Comparison of ENCODE assay signal across 8 cellular contexts in the genomic region with DNA sequence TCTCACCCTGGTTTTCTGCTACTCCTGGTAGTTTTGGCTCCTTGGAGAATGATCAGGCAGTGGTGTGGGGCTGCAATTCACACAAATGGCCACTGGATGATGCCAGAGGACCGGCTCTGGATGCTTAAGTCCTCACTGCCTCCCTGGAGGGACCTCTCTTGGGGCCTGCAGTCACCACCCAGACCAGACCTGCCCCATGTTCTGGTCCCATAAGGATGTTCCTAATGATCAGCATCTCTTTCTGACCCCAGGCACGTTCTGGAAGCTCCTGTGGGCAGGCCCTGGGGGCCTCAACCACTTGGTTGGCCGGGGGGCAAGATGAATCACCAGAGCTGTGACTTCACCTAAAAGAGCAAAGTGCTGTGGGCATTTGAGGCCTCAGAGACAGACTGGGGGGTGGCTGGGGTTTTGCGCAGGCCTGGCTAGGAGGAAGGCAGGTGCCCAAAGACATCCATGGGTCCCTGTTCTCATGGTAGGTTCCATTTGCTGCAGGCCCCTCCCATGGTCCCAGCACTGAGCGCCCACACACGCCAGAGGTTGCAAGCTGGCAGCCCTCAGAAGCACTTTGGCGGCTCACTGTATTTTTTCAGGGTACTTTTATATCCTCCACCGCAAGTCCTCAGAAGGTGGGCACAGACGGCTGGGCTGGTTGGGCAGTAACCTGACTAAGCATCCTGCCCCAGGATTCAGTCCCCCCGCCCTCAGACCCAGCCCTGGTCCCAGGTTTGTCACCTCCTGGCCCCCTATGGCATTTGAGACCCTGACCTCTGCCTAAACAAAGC. TPM values are rescaled to one million over a fixed set of nuclear protein-coding genes. Genes with fewer than 3 reads are reported as not detected.
DNase-seq lines count a peak whose midpoint lies in the region; ATAC-seq and TF ChIP-seq lines count a peak whose summit lies in the region.

No MANE protein-coding gene starts in this region.

- peak; percentile 100 for TF ChIP-seq CTCF in GM06990 (IDR thresholded peaks at IDR 0.05; ENCODE audit: insufficient read depth, low read length, poor library complexity, severe bottlenecking)
- TF ChIP-seq CTCF in upper lobe of right lung (IDR thresholded peaks at IDR 0.05), result peak; percentile 100

- H3K27ac ChIP-seq in upper lobe of right lung, result no peak overlapping the region

- H3K36me3 ChIP-seq in GM06990 (ENCODE audit: control insufficient read depth, insufficient read depth, low read length) (no peaks in the 10 kb centered on the region), upper lobe of right lung (no peaks in the 10 kb centered on the region)

- no peaks in the 10 kb centered on the region for H3K27me3 ChIP-seq in GM06990 (replicated peaks; ENCODE audit: control insufficient read depth, insufficient read depth, low read length)
- no peaks in the 10 kb centered on the region for H3K27me3 ChIP-seq in upper lobe of right lung

- peaks cover 5% of the 10 kb centered on the region for H3K4me1 ChIP-seq in upper lobe of right lung

- intact Hi-C loops in head of caudate nucleus (cut with DNase I), result loop anchor here (5.0 kb wide), 1 partner anchor 216 kb away; no protein-coding TSS in a partner anchor
- intact Hi-C loops in upper lobe of right lung (cut with DNase I), result loop anchor here (5.0 kb wide), 2 partner anchors 136 to 286 kb away; no protein-coding TSS in a partner anchor

- H3K4me3 ChIP-seq in GM06990 (replicated peaks; ENCODE audit: low read depth, low read length), result no peak overlapping the region
- no peak overlapping the region for H3K4me3 ChIP-seq in upper lobe of right lung

- H3K27ac Mint-ChIP-seq in activated naive CD4-positive, alpha-beta T cell treated with anti-CD3 and anti-CD28 coated beads, Interleukin-2, amount 50 U/mL, for 72 hours, result peak overlapping the region; percentile 12 to 48

- no peak for DNase-seq in GM06990 (ENCODE audit: extremely low read depth, insufficient read length)
- DNase-seq in NCI-H1048 (lab: John Stamatoyannopoulos, UW), result peak; percentile 26
- peak; percentile 42 for DNase-seq in SKM-1 (lab: John Stamatoyannopoulos, UW; ENCODE audit: unreplicated experiment)
- peak; percentile 70 to 71 for DNase-seq in activated naive CD4-positive, alpha-beta T cell treated with anti-CD3 and anti-CD28 coated beads, Interleukin-2, amount 50 U/mL, for 72 hours (ENCODE audit: low spot score in 2 of 2)
- DNase-seq in head of caudate nucleus, result peak; percentile 70 to 94 (median 86)
- DNase-seq in pons (ENCODE audit: low spot score), result peak; percentile 89
- DNase-seq in upper lobe of right lung, result peak; percentile 84

- no peaks in the 10 kb centered on the region for H3K9me3 Mint-ChIP-seq in activated naive CD4-positive, alpha-beta T cell treated with anti-CD3 and anti-CD28 coated beads, Interleukin-2, amount 50 U/mL, for 72 hours

- ATAC-seq in activated naive CD4-positive, alpha-beta T cell treated with anti-CD3 and anti-CD28 coated beads, Interleukin-2, amount 50 U/mL, for 72 hours, result peak; percentile 80 to 85
- ATAC-seq in upper lobe of right lung (peak; percentile 94), GM19328 (IDR thresholded peaks at IDR 0.05; ENCODE audit: unreplicated experiment) (no peak)

- H3K36me3 Mint-ChIP-seq in activated naive CD4-positive, alpha-beta T cell treated with anti-CD3 and anti-CD28 coated beads, Interleukin-2, amount 50 U/mL, for 72 hours, result peaks cover 0 to 5% of the 10 kb centered on the region in 2 donors

- peaks cover 4% of the 10 kb centered on the region for H3K9me3 ChIP-seq in upper lobe of right lung

RNA-seq across cellular contexts. Expression of a gene that starts 53.2 kb away (rescaled TPM):
- total RNA-seq in activated naive CD4-positive, alpha-beta T cell treated with anti-CD3 and anti-CD28 coated beads, Interleukin-2, amount 50 U/mL, for 72 hours, result 1 to 10 TPM; 5.8 to 6.0 TPM
- 1.9 TPM for total RNA-seq in upper lobe of right lung
